In genomic region chr3:62586356-62586755, GRCh38 we compare ENCODE assay signal across 1 cellular context.
TF ChIP-seq lines count a peak whose summit lies in the region.

No MANE protein-coding gene starts in this region.

TF ChIP-seq in HepG2, 621 proteins besides CTCF, POLR2A, EP300 and RAD21:
- no peak for TF ChIP-seq NFE2L1 (CRISPR knock-in tag; IDR thresholded peaks at IDR 0.05; ENCODE audit: borderline replicate concordance)
- TF ChIP-seq ZKSCAN5 (CRISPR knock-in tag; IDR thresholded peaks at IDR 0.05) = no peak
- no peak for TF ChIP-seq SKIL (CRISPR knock-in tag; IDR thresholded peaks at IDR 0.05; ENCODE audit: borderline replicate concordance)
- no peak for TF ChIP-seq ZNF224 (CRISPR knock-in tag; IDR thresholded peaks at IDR 0.05)
- no peak for TF ChIP-seq ZFP36L2 (CRISPR knock-in tag; IDR thresholded peaks at IDR 0.05)
- no peak for TF ChIP-seq ZFP62 (CRISPR knock-in tag; IDR thresholded peaks at IDR 0.05)
- TF ChIP-seq ZNF580 (CRISPR knock-in tag; IDR thresholded peaks at IDR 0.05; ENCODE audit: borderline replicate concordance, low read depth) = no peak
- TF ChIP-seq KLF12 (CRISPR knock-in tag; IDR thresholded peaks at IDR 0.05; ENCODE audit: borderline replicate concordance) = no peak
- TF ChIP-seq HMGA1 (CRISPR knock-in tag; conservative IDR thresholded peaks at IDR 0.05) = no peak
- no peak for TF ChIP-seq TMF1 (CRISPR knock-in tag; IDR thresholded peaks at IDR 0.05; ENCODE audit: low read depth)
- no peak for TF ChIP-seq NPAS2 (CRISPR knock-in tag; IDR thresholded peaks at IDR 0.05; ENCODE audit: borderline replicate concordance)
TF ChIP-seq in HepG2: peak in this region for 0.
